In the genomic region with DNA sequence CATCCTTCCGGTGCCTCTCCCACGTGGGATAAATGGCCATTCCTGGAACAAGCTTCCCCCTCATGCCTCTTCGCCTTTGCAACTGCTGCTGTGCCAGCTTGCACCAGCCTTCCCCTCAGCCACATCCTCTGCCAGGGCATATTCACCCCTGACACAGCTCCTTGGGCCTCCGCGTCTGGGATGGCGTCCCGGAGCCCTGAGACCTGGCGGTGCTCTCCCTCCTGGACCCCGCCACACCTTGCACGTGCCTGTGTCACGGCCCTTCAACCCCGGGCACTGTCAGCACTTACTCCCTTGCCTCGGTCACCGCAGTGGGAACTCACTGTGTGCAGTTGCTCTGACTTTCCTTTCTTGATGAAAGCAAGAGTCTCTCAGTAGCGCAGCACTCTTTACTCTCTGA, we compare ENCODE assay signal across 31 cellular contexts.
"Had no signal": no experiment of that assay in that cellular context is flagged by ENCODE, and none has a peak within 500 bp of the region (broad histone marks: within the 10 kb centered on the region; RNA-seq: fewer than 3 reads in every experiment).

No MANE protein-coding gene starts in this region.

- H3K4me2 ChIP-seq: hepatocyte had no signal

- H3K4me3 Mint-ChIP-seq: naive thymus-derived CD8-positive, alpha-beta T cell; nephron; stimulated activated memory B cell treated with anti-CD40 and anti-IgM and Interleukin-4, amounts not matched to agents 10 μg/mL and 1 μg/mL and 100 μg/mL, for 72 hours; stimulated activated naive CD8-positive, alpha-beta T cell treated with anti-CD3 and anti-CD28 coated beads, Interleukin-15, amount 100 ng/mL, for 72 hours had no signal

- H3K36me3 ChIP-seq: pancreas, prostate gland, transverse colon had no signal

- DNase-seq: heart right ventricle; islet precursor cell; kidney glomerular epithelial cell; left cardiac atrium; left ventricle myocardium superior; lower lobe of right lung; mammary epithelial cell; mesenchymal stem cell; naive thymus-derived CD8-positive, alpha-beta T cell; nucleus accumbens; pancreas; posterior cingulate gyrus; retina; right cardiac atrium; small intestine; spleen; stimulated activated CD4-positive, alpha-beta T cell treated with anti-CD3 and anti-CD28 coated beads, Interleukin-4, amount 100 ng/mL, for 24 hours; stimulated activated naive CD4-positive, alpha-beta T cell treated with Interleukin-2 at 50 U/mL for 16 hours; stimulated activated naive CD8-positive, alpha-beta T cell treated with anti-CD3 and anti-CD28 coated beads, Interleukin-15, amount 100 ng/mL, for 72 hours; substantia nigra; testis; thyroid gland; transverse colon; upper lobe of left lung had no signal

- H3K4me1 Mint-ChIP-seq: stimulated activated memory B cell treated with anti-CD40 and anti-IgM and Interleukin-4, amounts not matched to agents 10 μg/mL and 1 μg/mL and 100 μg/mL, for 72 hours; stimulated activated naive CD8-positive, alpha-beta T cell treated with anti-CD3 and anti-CD28 coated beads, Interleukin-15, amount 100 ng/mL, for 72 hours had no signal

- H3K27ac ChIP-seq: heart right ventricle, hepatocyte, lower lobe of right lung, pancreas, prostate gland, sigmoid colon, spleen, testis, thyroid gland, transverse colon, upper lobe of left lung, vagina had no signal

- H3K9me3 ChIP-seq: heart right ventricle, lower lobe of right lung, pancreas, prostate gland, sigmoid colon, spleen, testis, thyroid gland, transverse colon, upper lobe of left lung, vagina had no signal

- H2AFZ ChIP-seq: hepatocyte had no signal

- H3K4me3 ChIP-seq: heart right ventricle, hepatocyte, lower lobe of right lung, pancreas, prostate gland, sigmoid colon, spleen, testis, thyroid gland, transverse colon, upper lobe of left lung, vagina had no signal

- H3K79me2 ChIP-seq: hepatocyte had no signal

- H3K4me1 ChIP-seq: lower lobe of right lung, prostate gland, sigmoid colon, testis, upper lobe of left lung, vagina had no signal

- H3K27me3 Mint-ChIP-seq: naive thymus-derived CD8-positive, alpha-beta T cell; stimulated activated memory B cell treated with anti-CD40 and anti-IgM and Interleukin-4, amounts not matched to agents 10 μg/mL and 1 μg/mL and 100 μg/mL, for 72 hours; stimulated activated naive CD8-positive, alpha-beta T cell treated with anti-CD3 and anti-CD28 coated beads, Interleukin-15, amount 100 ng/mL, for 72 hours had no signal

- H3K27ac Mint-ChIP-seq: nephron; stimulated activated memory B cell treated with anti-CD40 and anti-IgM and Interleukin-4, amounts not matched to agents 10 μg/mL and 1 μg/mL and 100 μg/mL, for 72 hours; stimulated activated naive CD8-positive, alpha-beta T cell treated with anti-CD3 and anti-CD28 coated beads, Interleukin-15, amount 100 ng/mL, for 72 hours had no signal

- ATAC-seq: heart right ventricle; left cardiac atrium; left lobe of liver; left ventricle myocardium superior; lower lobe of right lung; naive thymus-derived CD8-positive, alpha-beta T cell; pancreas; right cardiac atrium; stimulated activated memory B cell treated with anti-CD40 and anti-IgM and Interleukin-4, amounts not matched to agents 10 μg/mL and 1 μg/mL and 100 μg/mL, for 72 hours; stimulated activated naive CD8-positive, alpha-beta T cell treated with anti-CD3 and anti-CD28 coated beads, Interleukin-15, amount 100 ng/mL, for 72 hours had no signal

- FAIRE-seq: pancreas, small intestine had no signal

- H3K27me3 ChIP-seq: heart right ventricle, hepatocyte, pancreas, sigmoid colon, spleen, testis, thyroid gland, transverse colon, upper lobe of left lung, vagina had no signal

- H3K9me3 Mint-ChIP-seq: naive thymus-derived CD8-positive, alpha-beta T cell; nephron; stimulated activated memory B cell treated with anti-CD40 and anti-IgM and Interleukin-4, amounts not matched to agents 10 μg/mL and 1 μg/mL and 100 μg/mL, for 72 hours; stimulated activated naive CD8-positive, alpha-beta T cell treated with anti-CD3 and anti-CD28 coated beads, Interleukin-15, amount 100 ng/mL, for 72 hours had no signal
